23 cellular contexts compared by ENCODE assay signal in the genomic region with DNA sequence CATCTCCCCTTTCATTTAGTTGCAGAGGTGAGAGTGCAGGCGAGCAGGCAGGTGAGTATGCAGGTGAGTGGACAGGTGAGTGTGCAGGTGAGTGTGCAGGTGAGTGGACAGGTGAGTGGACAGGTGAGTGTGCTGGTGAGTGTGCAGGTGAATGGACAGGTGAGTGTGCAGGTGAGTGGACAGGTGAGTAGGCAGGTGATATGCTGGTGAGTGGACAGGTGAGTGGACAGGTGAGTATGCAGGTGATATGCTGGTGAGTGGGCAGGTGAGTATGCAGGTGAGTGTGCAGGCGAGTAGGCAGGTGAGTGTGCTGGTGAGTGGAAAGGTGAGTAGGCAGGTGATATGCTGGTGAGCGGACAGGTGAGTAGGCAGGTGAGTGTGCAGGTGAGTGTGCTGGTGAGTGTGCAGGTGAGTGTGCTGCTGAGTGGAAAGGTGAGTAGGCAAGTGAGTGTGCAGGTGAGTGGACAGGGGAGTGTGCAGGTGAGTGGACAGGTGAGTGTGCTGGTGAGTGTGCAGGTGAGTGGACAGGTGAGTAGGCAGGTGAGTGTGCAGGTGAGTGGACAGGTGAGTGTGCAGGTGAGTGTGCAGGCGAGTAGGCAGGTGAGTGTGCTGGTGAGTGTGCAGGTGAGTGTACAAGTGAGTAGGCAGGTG.
A peak's percentile ranks its signal among the peaks of the same experiment; 100 is the strongest.
DNase-seq lines count a peak whose midpoint lies in the region; ATAC-seq and TF ChIP-seq lines count a peak whose summit lies in the region.
"Had no signal": no experiment of that assay in that cellular context is flagged by ENCODE, and none has a peak within 500 bp of the region (broad histone marks: within the 10 kb centered on the region; RNA-seq: fewer than 3 reads in every experiment).

No MANE protein-coding gene starts in this region.

- peak overlapping the region; percentile 52 for H3K27ac Mint-ChIP-seq in activated T-cell treated with anti-CD3 and anti-CD28 coated beads, Interleukin-2, amount 50 U/mL, for 72 hours
- H3K27ac Mint-ChIP-seq in endothelial cell (ENCODE audit: unreplicated experiment): peak overlapping the region; percentile 42
- H3K27ac Mint-ChIP-seq: activated CD8-positive, alpha-beta T cell treated with anti-CD3 and anti-CD28 coated beads, Interleukin-2, amount 10 ng/mL, durations not matched to agents 7 days and 5 days had no signal

- H3K4me3 ChIP-seq in foreskin fibroblast (ENCODE audit: low read depth in 1 of 2, low read length in 2 of 2): no peak overlapping the region
- H3K4me3 ChIP-seq: lower lobe of right lung, spleen, upper lobe of left lung had no signal

- no peak overlapping the region for H3K4me3 Mint-ChIP-seq in activated T-cell treated with anti-CD3 and anti-CD28 coated beads, Interleukin-2, amount 50 U/mL, for 72 hours
- peak overlapping the region; percentile 71 for H3K4me3 Mint-ChIP-seq in endothelial cell (ENCODE audit: unreplicated experiment)
- H3K4me3 Mint-ChIP-seq: activated CD8-positive, alpha-beta T cell treated with anti-CD3 and anti-CD28 coated beads, Interleukin-2, amount 10 ng/mL, durations not matched to agents 7 days and 5 days had no signal

- ATAC-seq in activated T-cell treated with anti-CD3 and anti-CD28 coated beads, Interleukin-2, amount 50 U/mL, for 72 hours (replicated peaks in 1 of 2): no peak
- ATAC-seq in HG02763 (IDR thresholded peaks at IDR 0.05; ENCODE audit: unreplicated experiment) (no peak), HG02759 (IDR thresholded peaks at IDR 0.05; ENCODE audit: unreplicated experiment) (no peak)
- ATAC-seq: activated CD8-positive, alpha-beta T cell treated with anti-CD3 and anti-CD28 coated beads, Interleukin-2, amount 10 ng/mL, durations not matched to agents 7 days and 5 days; lower lobe of right lung had no signal

- intact Hi-C loops in posterior vena cava (cut with DNase I): no loop called here

- no peaks in the 10 kb centered on the region for H3K36me3 Mint-ChIP-seq in activated T-cell treated with anti-CD3 and anti-CD28 coated beads, Interleukin-2, amount 50 U/mL, for 72 hours (ENCODE audit: insufficient read depth in 2 of 2)
- peaks cover 11% of the 10 kb centered on the region for H3K36me3 Mint-ChIP-seq in endothelial cell (ENCODE audit: low read depth, unreplicated experiment)

- H3K27me3 Mint-ChIP-seq in activated T-cell treated with anti-CD3 and anti-CD28 coated beads, Interleukin-2, amount 50 U/mL, for 72 hours (ENCODE audit: low read depth): peaks cover 3% of the 10 kb centered on the region
- H3K27me3 Mint-ChIP-seq in endothelial cell (ENCODE audit: unreplicated experiment): peaks cover 17% of the 10 kb centered on the region

- POLR2A ChIA-PET in HEK293T (lab: Yijun Ruan, JAX): no interaction called here

- H3K4me1 Mint-ChIP-seq in activated T-cell treated with anti-CD3 and anti-CD28 coated beads, Interleukin-2, amount 50 U/mL, for 72 hours (ENCODE audit: low read depth): no peaks in the 10 kb centered on the region
- H3K4me1 Mint-ChIP-seq in endothelial cell (ENCODE audit: unreplicated experiment): peaks cover 19% of the 10 kb centered on the region

- CTCF ChIA-PET in HEK293T (lab: Yijun Ruan, JAX): no interaction called here

- TF ChIP-seq CTCF in endothelial cell (IDR thresholded peaks at IDR 0.05; ENCODE audit: unreplicated experiment) (no peak), foreskin fibroblast (IDR thresholded peaks at IDR 0.05; ENCODE audit: low read depth, low read length) (no peak)

- H3K9me3 Mint-ChIP-seq in activated T-cell treated with anti-CD3 and anti-CD28 coated beads, Interleukin-2, amount 50 U/mL, for 72 hours: peaks cover 0 to 8% of the 10 kb centered on the region in 2 donors
- H3K9me3 Mint-ChIP-seq in endothelial cell (ENCODE audit: unreplicated experiment): no peaks in the 10 kb centered on the region

- DNase-seq in activated T-cell treated with anti-CD3 and anti-CD28 coated beads, Interleukin-2, amount 50 U/mL, for 72 hours: no peak
- DNase-seq in activated T-cell treated with anti-CD3 and anti-CD28 coated beads, Interleukin-2, amount 50 U/mL, for 48 hours: no peak
- DNase-seq in HEK293T (ENCODE audit: extremely low spot score) (no peak), endothelial cell (ENCODE audit: low spot score) (no peak), posterior vena cava (ENCODE audit: low spot score) (peak; percentile 23), foreskin fibroblast (no peak)
- DNase-seq: activated CD4-positive, alpha-beta T cell treated with anti-CD3 and anti-CD28 coated beads for 1 hour; activated CD8-positive, alpha-beta T cell treated with anti-CD3 and anti-CD28 coated beads, Interleukin-2, amount 10 ng/mL, durations not matched to agents 7 days and 5 days; BE2C; Calu3; effector CD4-positive, alpha-beta T cell; kidney; lower lobe of right lung; MM.1S; NCI-H526; nucleus accumbens; Right ventricle myocardium superior; stimulated activated CD4-positive, alpha-beta T cell treated with anti-CD3 and anti-CD28 coated beads, Interleukin-4, amount 100 ng/mL, for 24 hours; SW 1271; upper lobe of left lung had no signal

TF ChIP-seq in HEK293T, 16 proteins besides CTCF, POLR2A, EP300 and RAD21:
- TF ChIP-seq HDGF (IDR thresholded peaks at IDR 0.05; ENCODE audit: borderline replicate concordance): no peak
- TF ChIP-seq TARDBP (IDR thresholded peaks at IDR 0.05): no peak
- peak; percentile 88 for TF ChIP-seq CTBP1 (IDR thresholded peaks at IDR 0.05; ENCODE audit: borderline replicate concordance)
- no peak for TF ChIP-seq PKNOX1 (IDR thresholded peaks at IDR 0.05)
- no peak for TF ChIP-seq FOXK2 (IDR thresholded peaks at IDR 0.05)
- no peak for TF ChIP-seq SP1 (IDR thresholded peaks at IDR 0.05)
- TF ChIP-seq ZNF384 (IDR thresholded peaks at IDR 0.05): no peak
- TF ChIP-seq BHLHE40 (IDR thresholded peaks at IDR 0.05; ENCODE audit: borderline replicate concordance): no peak
